Comparison of ENCODE assay signal across 22 cellular contexts in the genomic region with DNA sequence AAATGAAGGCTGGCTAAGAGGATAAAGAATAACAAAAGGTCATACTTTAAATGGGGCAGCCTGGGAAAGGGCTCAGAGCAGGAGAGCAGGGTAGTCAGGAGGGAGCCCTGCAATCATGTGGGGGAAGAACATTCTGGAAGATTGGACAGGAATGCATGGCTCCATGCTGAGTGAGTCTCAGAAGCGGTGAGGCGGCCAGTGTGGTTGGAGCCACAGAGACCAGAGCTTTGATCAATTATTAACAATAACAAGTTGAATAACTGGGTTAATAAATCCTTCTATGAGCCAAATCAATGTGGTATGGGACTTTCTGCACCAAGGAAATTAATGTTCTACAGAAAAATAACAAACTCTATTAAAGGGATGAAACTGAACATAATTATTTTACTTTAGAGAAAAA. TPM values are rescaled to one million over a fixed set of nuclear protein-coding genes. Genes with fewer than 3 reads are reported as not detected.
DNase-seq lines count a peak whose midpoint lies in the region; ATAC-seq and TF ChIP-seq lines count a peak whose summit lies in the region.
"Had no signal": no experiment of that assay in that cellular context is flagged by ENCODE, and none has a peak within 500 bp of the region (broad histone marks: within the 10 kb centered on the region; RNA-seq: fewer than 3 reads in every experiment).

No MANE protein-coding gene starts in this region.

- H3K9me3 ChIP-seq in testis (no peaks in the 10 kb centered on the region), esophagus squamous epithelium (no peaks in the 10 kb centered on the region)
- H3K9me3 ChIP-seq: BLaER1 treated with 17β-estradiol and CSF1 and Interleukin-3, amounts not matched to agents 10 nM and 100 nM had no signal

- H3K4me3 ChIP-seq in choroid plexus epithelial cell (ENCODE audit: low read depth, low read length) (no peak overlapping the region), testis (no peak overlapping the region), esophagus squamous epithelium (no peak overlapping the region)
- H3K4me3 ChIP-seq: BLaER1 treated with 17β-estradiol and CSF1 and Interleukin-3, amounts not matched to agents 10 nM and 100 nM; neural progenitor cell had no signal

- H3K4me1 ChIP-seq in testis, result no peaks in the 10 kb centered on the region
- no peaks in the 10 kb centered on the region for H3K4me1 ChIP-seq in esophagus squamous epithelium
- H3K4me1 ChIP-seq: neural progenitor cell had no signal

- H3K27me3 Mint-ChIP-seq in nephron progenitor cell (ENCODE audit: low read depth, poor library complexity), result no peaks in the 10 kb centered on the region
- H3K27me3 Mint-ChIP-seq: activated naive CD8-positive, alpha-beta T cell treated with anti-CD3 and anti-CD28 coated beads for 36 hours had no signal

- WGBS in testis, 2 donors, result 97 to 100% methylated on average over 2 of the region's 2 CpGs
- 93 to 97% methylated on average over 2 of the region's 2 CpGs for WGBS in esophagus squamous epithelium, 2 donors

- no peaks in the 10 kb centered on the region for H3K9me3 Mint-ChIP-seq in nephron progenitor cell
- H3K9me3 Mint-ChIP-seq: activated naive CD8-positive, alpha-beta T cell treated with anti-CD3 and anti-CD28 coated beads for 36 hours; activated T-helper 1 cell treated with anti-CD3 and anti-CD28 coated beads, Interleukin-12 subunit alpha, Interleukin-12 subunit beta, Interleukin-2, Interleukin-4 antibody, amounts not matched to agents 30 ng/mL and 10 ng/mL and 1 ng/mL, durations not matched to agents 14 hours and 24 hours and 36 hours; neural progenitor cell had no signal

- H3K4me3 Mint-ChIP-seq in nephron progenitor cell, result no peak overlapping the region
- H3K4me3 Mint-ChIP-seq: activated naive CD8-positive, alpha-beta T cell treated with anti-CD3 and anti-CD28 coated beads for 36 hours; activated T-helper 1 cell treated with anti-CD3 and anti-CD28 coated beads, Interleukin-12 subunit alpha, Interleukin-12 subunit beta, Interleukin-2, Interleukin-4 antibody, amounts not matched to agents 30 ng/mL and 10 ng/mL and 1 ng/mL, durations not matched to agents 14 hours and 24 hours and 36 hours; neural progenitor cell had no signal

- peaks cover 75% of the 10 kb centered on the region for H3K36me3 Mint-ChIP-seq in nephron progenitor cell (ENCODE audit: low read depth)

- TF ChIP-seq POLR2A in testis (IDR thresholded peaks at IDR 0.05), result no peak
- no peak for TF ChIP-seq POLR2A in esophagus squamous epithelium (IDR thresholded peaks at IDR 0.05)

- no peak overlapping the region for H3K27ac ChIP-seq in testis
- no peak overlapping the region for H3K27ac ChIP-seq in esophagus squamous epithelium
- H3K27ac ChIP-seq: BLaER1 treated with 17β-estradiol and CSF1 and Interleukin-3, amounts not matched to agents 10 nM and 100 nM; HL-60; neural progenitor cell had no signal

- H3K4me1 Mint-ChIP-seq in nephron progenitor cell, result no peaks in the 10 kb centered on the region
- H3K4me1 Mint-ChIP-seq: activated naive CD8-positive, alpha-beta T cell treated with anti-CD3 and anti-CD28 coated beads for 36 hours; neural progenitor cell had no signal

- ATAC-seq in GM19463 (IDR thresholded peaks at IDR 0.05; ENCODE audit: unreplicated experiment), result peak; percentile 65
- peak; percentile 56 for ATAC-seq in HG03108 (IDR thresholded peaks at IDR 0.05; ENCODE audit: unreplicated experiment)
- ATAC-seq: Right ventricle myocardium inferior had no signal

- in situ Hi-C loops in ACHN (cut with HindIII; ENCODE audit: low pct_ligation_motif_present, low pct_unique_long_range_greater_than_20kb, low sequenced_read_pairs), result no loop called here

- H3K27me3 ChIP-seq in testis (no peaks in the 10 kb centered on the region), esophagus squamous epithelium (no peaks in the 10 kb centered on the region)
- H3K27me3 ChIP-seq: BLaER1 treated with 17β-estradiol and CSF1 and Interleukin-3, amounts not matched to agents 10 nM and 100 nM; neural progenitor cell had no signal

- intact Hi-C loops in testis (cut with DNase I; ENCODE audit: low total_unique reads) (no loop called here), esophagus squamous epithelium (cut with DNase I) (no loop called here)

- peak; percentile 84 for DNase-seq in ACHN
- peak; percentile 50 for DNase-seq in choroid plexus epithelial cell (ENCODE audit: low read depth)
- DNase-seq in nephron progenitor cell, result no peak
- DNase-seq in ureter (ENCODE audit: low spot score), result no peak
- no peak for DNase-seq in testis
- no peak for DNase-seq in esophagus squamous epithelium (lab: John Stamatoyannopoulos, UW)
- DNase-seq: activated CD8-positive, alpha-beta memory T cell treated with anti-CD3 and anti-CD28 coated beads for 24 hours; activated naive CD8-positive, alpha-beta T cell treated with anti-CD3 and anti-CD28 coated beads for 36 hours; DMS 273 treated with DMSO at 0.1 percent for 48 hours; effector CD8-positive, alpha-beta T cell; head of caudate nucleus; NCI-H524 treated with DMSO at 0.1 percent for 48 hours; retina; stimulated activated naive CD4-positive, alpha-beta T cell; trophoblast cell had no signal

- no peaks in the 10 kb centered on the region for H3K36me3 ChIP-seq in testis (ENCODE audit: low read depth, missing control alignments)
- H3K36me3 ChIP-seq in esophagus squamous epithelium, result peaks cover 0 to 100% (median 5%) of the 10 kb centered on the region in 3 donors

- TF ChIP-seq CTCF in choroid plexus epithelial cell (conservative IDR thresholded peaks at IDR 0.05; ENCODE audit: low read depth, low read length) (no peak), nephron progenitor cell (IDR thresholded peaks at IDR 0.05) (no peak), testis (IDR thresholded peaks at IDR 0.05) (no peak), esophagus squamous epithelium (IDR thresholded peaks at IDR 0.05) (no peak)

- no peak overlapping the region for H3K27ac Mint-ChIP-seq in nephron progenitor cell
- H3K27ac Mint-ChIP-seq: activated naive CD8-positive, alpha-beta T cell treated with anti-CD3 and anti-CD28 coated beads for 36 hours; activated T-helper 1 cell treated with anti-CD3 and anti-CD28 coated beads, Interleukin-12 subunit alpha, Interleukin-12 subunit beta, Interleukin-2, Interleukin-4 antibody, amounts not matched to agents 30 ng/mL and 10 ng/mL and 1 ng/mL, durations not matched to agents 14 hours and 24 hours and 36 hours had no signal

RNA-seq across cellular contexts. Expression of a gene that starts 57.9 kb away (rescaled TPM):
- 41.6 TPM for total RNA-seq in ureter
- 100 to 1,000 TPM in 1 of 2 donors, 10 to 100 TPM in 1; 72.8 to 270 TPM for total RNA-seq in testis
- polyA plus RNA-seq in testis (ENCODE audit: insufficient read depth, low read depth, low replicate concordance), result 346 TPM
- 10 to 100 TPM; 12.6 to 32.6 (median 25.4) TPM for total RNA-seq in esophagus squamous epithelium

Comparison
In these comparisons a context has a peak if more than half of its experiments do, and no peak if none do; other contexts are left out.
1. DNase-seq: peak in ACHN (single experiment) and choroid plexus epithelial cell (single experiment); none in nephron progenitor cell (single experiment), ureter (single experiment), testis (single experiment) and esophagus squamous epithelium (single experiment).